ENCODE assay signal across 27 cellular contexts in genomic region chr1:68796888-68797287, GRCh38.
"Had no signal": no experiment of that assay in that cellular context is flagged by ENCODE, and none has a peak within 500 bp of the region (broad histone marks: within the 10 kb centered on the region; RNA-seq: fewer than 3 reads in every experiment).

No MANE protein-coding gene starts in this region.

- H3K4me1 ChIP-seq: adrenal gland, body of pancreas, esophagus muscularis mucosa, foreskin keratinocyte, gastrocnemius medialis had no signal

- ATAC-seq: activated CD4-positive, CD25-positive, alpha-beta regulatory T cell treated with anti-CD3 and anti-CD28 coated beads, Interleukin-2, amount 50 U/mL, for 24 hours; activated CD8-positive, alpha-beta T cell treated with anti-CD3 and anti-CD28 coated beads for 36 hours; body of pancreas; effector memory CD8-positive, alpha-beta T cell; foreskin keratinocyte; gastrocnemius medialis; T-helper 17 cell had no signal

- H3K27ac ChIP-seq: adrenal gland, body of pancreas, esophagus muscularis mucosa, foreskin keratinocyte, gastrocnemius medialis, WERI-Rb-1 had no signal

- H3K4me3 ChIP-seq: adrenal gland, body of pancreas, esophagus muscularis mucosa, gastrocnemius medialis had no signal

- DNase-seq: activated B cell treated with CpG ODN at 0.5 μM for 24 hours; activated CD4-positive, alpha-beta T cell treated with anti-CD3 and anti-CD28 coated beads for 48 hours; activated CD4-positive, alpha-beta T cell treated with anti-CD3 and anti-CD28 coated beads, Interleukin-2, amount 50 U/mL, for 1 hour; activated CD4-positive, alpha-beta T cell treated with anti-CD3 and anti-CD28 coated beads, Interleukin-2, amount 50 U/mL, for 48 hours; activated CD8-positive, alpha-beta memory T cell treated with anti-CD3 and anti-CD28 coated beads for 24 hours; activated CD8-positive, alpha-beta T cell treated with anti-CD3 and anti-CD28 coated beads for 36 hours; activated effector memory CD4-positive, alpha-beta T cell treated with anti-CD3 and anti-CD28 coated beads, Interleukin-2, amount 50 U/mL, for 16 hours; activated naive CD4-positive, alpha-beta T cell treated with anti-CD3 and anti-CD28 coated beads, Interleukin-2, amount 50 U/mL, for 16 hours; activated T-cell treated with anti-CD3 and anti-CD28 coated beads, Interleukin-2, amount 50 U/mL, for 48 hours; adrenal gland; amygdala; aorta; body of pancreas; caudate nucleus; cortex of kidney; dermis blood vessel endothelial cell; effector CD4-positive, alpha-beta T cell; effector memory CD8-positive, alpha-beta T cell; erythroblast; foreskin keratinocyte; gastrocnemius medialis; T-helper 1 cell; T-helper 17 cell; T1000; WERI-Rb-1 had no signal

- H3K9me3 ChIP-seq: adrenal gland, body of pancreas, esophagus muscularis mucosa, gastrocnemius medialis had no signal

- H3K27me3 ChIP-seq: adrenal gland, body of pancreas, esophagus muscularis mucosa, foreskin keratinocyte, gastrocnemius medialis had no signal

- H3K36me3 ChIP-seq: adrenal gland, esophagus muscularis mucosa, gastrocnemius medialis, WERI-Rb-1 had no signal
